In genomic region chr10:11016959-11017574, GRCh38 we compare ENCODE assay signal across 8 cellular contexts. TPM values are rescaled to one million over a fixed set of nuclear protein-coding genes. Genes with fewer than 3 reads are reported as not detected.
DNase-seq lines count a peak whose midpoint lies in the region; TF ChIP-seq lines count a peak whose summit lies in the region.

No MANE protein-coding gene starts in this region.

- H3K9me2 ChIP-seq in OCI-LY7 (ENCODE audit: insufficient read depth, low read length): no peaks in the 10 kb centered on the region

- H3K4me3 Mint-ChIP-seq in activated CD4-positive, alpha-beta T cell treated with anti-CD3 and anti-CD28 coated beads, Interleukin-2, amount 10 ng/mL, durations not matched to agents 24 days and 14 days: peak overlapping the region; percentile 70

- H2AFZ ChIP-seq in osteoblast (ENCODE audit: low read length) (no peak overlapping the region), OCI-LY7 (ENCODE audit: low read length) (no peak overlapping the region)

- H4K20me1 ChIP-seq in osteoblast (ENCODE audit: insufficient read depth, low read length): no peaks in the 10 kb centered on the region
- no peaks in the 10 kb centered on the region for H4K20me1 ChIP-seq in OCI-LY7 (ENCODE audit: insufficient read depth, low read length)

- H3K79me2 ChIP-seq in osteoblast (ENCODE audit: insufficient read depth, low read length) (no peaks in the 10 kb centered on the region), OCI-LY7 (ENCODE audit: insufficient read depth, low read depth, low read length) (no peaks in the 10 kb centered on the region)

- H3K4me3 ChIP-seq in osteoblast (ENCODE audit: insufficient read depth, low read length) (peak overlapping the region; percentile 50), OCI-LY7 (ENCODE audit: low read depth, low read length, poor library complexity, severe bottlenecking) (no peak overlapping the region)

- intact Hi-C loops in activated CD4-positive, alpha-beta T cell treated with anti-CD3 and anti-CD28 coated beads, Interleukin-2, amount 10 ng/mL, durations not matched to agents 24 days and 14 days (cut with micrococcal nuclease): loop anchor here (5.0 kb wide), 2 partner anchors 150 to 255 kb away; no protein-coding TSS in a partner anchor
- intact Hi-C loops in OCI-LY7 (cut with micrococcal nuclease; ENCODE audit: unreplicated experiment): no loop called here

- peaks cover 27% of the 10 kb centered on the region for H3K27me3 ChIP-seq in osteoblast (ENCODE audit: insufficient read depth, low read length)

- peaks cover 78% of the 10 kb centered on the region for H3K27me3 Mint-ChIP-seq in activated CD4-positive, alpha-beta T cell treated with anti-CD3 and anti-CD28 coated beads, Interleukin-2, amount 10 ng/mL, durations not matched to agents 24 days and 14 days

- peaks cover 15% of the 10 kb centered on the region for H3K4me1 Mint-ChIP-seq in activated CD4-positive, alpha-beta T cell treated with anti-CD3 and anti-CD28 coated beads, Interleukin-2, amount 10 ng/mL, durations not matched to agents 24 days and 14 days

- POLR2A ChIA-PET in OCI-LY7 (lab: Charles Lee): no interaction called here

- H3K9me3 Mint-ChIP-seq in activated CD4-positive, alpha-beta T cell treated with anti-CD3 and anti-CD28 coated beads, Interleukin-2, amount 10 ng/mL, durations not matched to agents 24 days and 14 days: no peaks in the 10 kb centered on the region

- TF ChIP-seq CTCF in osteoblast (IDR thresholded peaks at IDR 0.05; ENCODE audit: extremely low read depth, low read depth, low read length) (no peak), OCI-LY7 (conservative IDR thresholded peaks at IDR 0.05; ENCODE audit: low read length) (no peak)

- H3K36me3 ChIP-seq in osteoblast (ENCODE audit: insufficient read depth, low read length): no peaks in the 10 kb centered on the region
- no peaks in the 10 kb centered on the region for H3K36me3 ChIP-seq in OCI-LY7 (ENCODE audit: insufficient read depth, low read length)

- H3K4me1 ChIP-seq in osteoblast (ENCODE audit: insufficient read depth, low read length): no peaks in the 10 kb centered on the region
- H3K4me1 ChIP-seq in OCI-LY7 (ENCODE audit: insufficient read depth, low read length, poor library complexity, severe bottlenecking): no peaks in the 10 kb centered on the region

- CTCF ChIA-PET in OCI-LY7 (lab: Charles Lee; ENCODE audit: unreplicated experiment): no interaction called here

- peak overlapping the region; percentile 18 for H3K27ac Mint-ChIP-seq in activated CD4-positive, alpha-beta T cell treated with anti-CD3 and anti-CD28 coated beads, Interleukin-2, amount 10 ng/mL, durations not matched to agents 24 days and 14 days

- H3K4me2 ChIP-seq in osteoblast (ENCODE audit: insufficient read depth, low read length) (no peak overlapping the region), OCI-LY7 (ENCODE audit: low read length) (no peak overlapping the region)

- no peak for DNase-seq in activated CD4-positive, alpha-beta T cell treated with anti-CD3 and anti-CD28 coated beads, Interleukin-2, amount 10 ng/mL, durations not matched to agents 24 days and 14 days
- DNase-seq in activated CD4-positive, alpha-beta T cell treated with anti-CD3 and anti-CD28 coated beads for 4 hours: no peak
- DNase-seq in KG1 (lab: John Stamatoyannopoulos, UW): peak; percentile 19
- no peak for DNase-seq in epithelial cell of prostate (ENCODE audit: low read depth, low spot score)
- no peak for DNase-seq in osteoblast (ENCODE audit: insufficient read length, low spot score, missing footprints)
- no peak for DNase-seq in OCI-LY7 (ENCODE audit: low spot score)
- no peak for DNase-seq in NK-92 treated with Interleukin-12 subunit alpha and Interleukin-12 subunit beta, amount 100 ng/mL, for 24 hours (lab: John Stamatoyannopoulos, UW)
- no peak for DNase-seq in NCI-H1436 treated with DMSO at 0.1 percent for 48 hours (lab: John Stamatoyannopoulos, UW)

- no TSS peak for BruUV-seq in OCI-LY7 (replicated peaks; lab: Mats Ljungman, UMichigan)

- H3K27ac ChIP-seq in epithelial cell of prostate (peak overlapping the region; percentile 17), osteoblast (ENCODE audit: low read depth, low read length) (no peak overlapping the region), OCI-LY7 (ENCODE audit: low read depth, low read length, poor library complexity, severe bottlenecking) (no peak overlapping the region)

- H3K36me3 Mint-ChIP-seq in activated CD4-positive, alpha-beta T cell treated with anti-CD3 and anti-CD28 coated beads, Interleukin-2, amount 10 ng/mL, durations not matched to agents 24 days and 14 days (ENCODE audit: low read depth): no peaks in the 10 kb centered on the region

- no peaks in the 10 kb centered on the region for H3K9me3 ChIP-seq in osteoblast (ENCODE audit: low read depth, low read length)
- H3K9me3 ChIP-seq in OCI-LY7 (ENCODE audit: low read length): no peaks in the 10 kb centered on the region

RNA-seq across cellular contexts. Expression of gene CELF2, which starts 0.6 kb away (rescaled TPM):
- 95.5 and 98.4 TPM in 2 replicates for total RNA-seq in activated CD4-positive, alpha-beta T cell treated with anti-CD3 and anti-CD28 coated beads, Interleukin-2, amount 10 ng/mL, durations not matched to agents 24 days and 14 days
- total RNA-seq in osteoblast (2.7 and 7.6 TPM in 2 replicates), OCI-LY7 (2022) (17.2 and 19.1 TPM in 2 replicates)
- total RNA-seq in OCI-LY7 (2014; rRNA removed; shearing (Covaris generic)): 3.0 and 5.4 TPM in 2 replicates
